Comparison of ENCODE assay signal across 26 cellular contexts in genomic region chr7:390761-391410, GRCh38.
DNase-seq lines count a peak whose midpoint lies in the region; ATAC-seq, FAIRE-seq and TF ChIP-seq lines count a peak whose summit lies in the region.
"Had no signal": no experiment of that assay in that cellular context is flagged by ENCODE, and none has a peak within 500 bp of the region (broad histone marks: within the 10 kb centered on the region; RNA-seq: fewer than 3 reads in every experiment).

No MANE protein-coding gene starts in this region.

- POLR2A ChIA-PET in K562 (lab: Yijun Ruan, JAX), result interaction anchor here (0.6 to 1.1 kb wide), 3 partner anchors 8 to 17 kb away, joined by 3 to 4 read pairs (median 3); no protein-coding TSS in a partner anchor

- intact Hi-C loops in K562 (cut with micrococcal nuclease), result no loop called here
- intact Hi-C loops in kidney (cut with DNase I), result no loop called here
- intact Hi-C loops in tibial artery (cut with DNase I; ENCODE audit: low total_unique reads), result no loop called here

- H3K4me1 ChIP-seq in K562 (replicated peaks in 1 of 2; ENCODE audit: control insufficient read depth in 2 of 2, insufficient read depth in 2 of 2, low read length in 2 of 2) (peaks cover 3 to 28% of the 10 kb centered on the region in 2 experiments; a peak in 3 of 5 replicates), kidney (ENCODE audit: control insufficient read depth in 1 of 2, insufficient read depth in 1 of 2, low read depth in 1 of 2, low read length in 2 of 2) (no peaks in the 10 kb centered on the region), tibial artery (no peaks in the 10 kb centered on the region)
- H3K4me1 ChIP-seq: adrenal gland, esophagus muscularis mucosa, sigmoid colon, SJSA1, uterus had no signal

- no peaks in the 10 kb centered on the region for H3K27me3 Mint-ChIP-seq in activated T-cell treated with anti-CD3 and anti-CD28 coated beads, Interleukin-2, amount 50 U/mL, for 4 hours (ENCODE audit: low read depth)
- H3K27me3 Mint-ChIP-seq: CD4-positive, CD25-positive, alpha-beta regulatory T cell; stimulated activated naive CD8-positive, alpha-beta T cell treated with anti-CD3 and anti-CD28 coated beads, Interleukin-15, Interleukin-2, amounts not matched to agents 100 ng/mL and 50 ng/mL, for 24 hours had no signal

- H3K79me2 ChIP-seq in K562 (ENCODE audit: control insufficient read depth, insufficient read depth, low read length), result no peaks in the 10 kb centered on the region

- peak; percentile 12 for DNase-seq in activated T-cell treated with anti-CD3 and anti-CD28 coated beads, Interleukin-2, amount 50 U/mL, for 1 hour
- DNase-seq in activated T-cell treated with anti-CD3 and anti-CD28 coated beads, Interleukin-2, amount 50 U/mL, for 4 hours, result no peak
- peak in 1 of 4 experiments; percentile 4 for DNase-seq in K562 (ENCODE audit: extremely low read depth in 1 of 4, low spot score in 3 of 4)
- peak; percentile 63 for DNase-seq in kidney
- DNase-seq in tibial artery, result peak; percentile 11 to 46
- DNase-seq in NCI-H1105 treated with DMSO at 0.1 percent for 48 hours (lab: John Stamatoyannopoulos, UW), result no peak
- DNase-seq: activated gamma-delta T cell treated with Interleukin-2 at 50 U/mL for 16 hours; caudate nucleus; CD4-positive, CD25-positive, alpha-beta regulatory T cell; GF-D8; IMR-90; MG63; NCI-H146; nucleus accumbens; OCI-M1; sigmoid colon; stimulated activated CD4-positive, alpha-beta T cell treated with anti-CD3 and anti-CD28 coated beads, Interleukin-1b, Interleukin-23, amount 100 ng/mL, for 48 hours had no signal

- H3K9me3 Mint-ChIP-seq in activated T-cell treated with anti-CD3 and anti-CD28 coated beads, Interleukin-2, amount 50 U/mL, for 4 hours, result peaks cover 9% of the 10 kb centered on the region

- H2AFZ ChIP-seq in K562 (ENCODE audit: low read depth, low read length), result no peak overlapping the region

- no peaks in the 10 kb centered on the region for H3K4me1 Mint-ChIP-seq in activated T-cell treated with anti-CD3 and anti-CD28 coated beads, Interleukin-2, amount 50 U/mL, for 4 hours (ENCODE audit: low read depth)
- H3K4me1 Mint-ChIP-seq: CD4-positive, CD25-positive, alpha-beta regulatory T cell had no signal

- TF ChIP-seq POLR2A in K562 (conservative IDR thresholded peaks at IDR 0.05), result no peak

- no TSS peak for BruUV-seq in K562 (replicated peaks; lab: Mats Ljungman, UMichigan)

- no peak overlapping the region for H3K4me2 ChIP-seq in K562 (ENCODE audit: insufficient read depth, low read length)

- TF ChIP-seq CTCF in K562 (IDR thresholded peaks at IDR 0.05 in 2 of 3, conservative IDR thresholded peaks at IDR 0.05 in 1 of 3; ENCODE audit: insufficient read depth in 2 of 3, low read depth in 1 of 3, low read length in 3 of 3), result no peak
- TF ChIP-seq CTCF in kidney (IDR thresholded peaks at IDR 0.05; ENCODE audit: borderline replicate concordance, extremely low read depth, insufficient read depth), result no peak
- TF ChIP-seq CTCF in tibial artery (IDR thresholded peaks at IDR 0.05), result no peak

- no peak for ATAC-seq in activated T-cell treated with anti-CD3 and anti-CD28 coated beads, Interleukin-2, amount 50 U/mL, for 4 hours
- peak; percentile 46 for ATAC-seq in K562
- no peak for ATAC-seq in HG02973 (IDR thresholded peaks at IDR 0.05; ENCODE audit: unreplicated experiment)
- ATAC-seq in GM19395 (IDR thresholded peaks at IDR 0.05; ENCODE audit: unreplicated experiment), result no peak

- in situ Hi-C loops in K562 (cut with MboI), result no loop called here

- peaks cover 4% of the 10 kb centered on the region; the same call in 1 of the 2 replicates for H3K9me3 ChIP-seq in K562 (replicated peaks; ENCODE audit: control insufficient read depth, insufficient read depth, low read depth, low read length)
- peaks cover 0 to 8% of the 10 kb centered on the region in 2 donors for H3K9me3 ChIP-seq in kidney (ENCODE audit: control insufficient read depth in 1 of 2, low read length in 2 of 2)
- peaks cover 0 to 13% (median 9%) of the 10 kb centered on the region in 3 donors for H3K9me3 ChIP-seq in tibial artery
- H3K9me3 ChIP-seq: adrenal gland had no signal

- WGBS in K562 (ENCODE audit: insufficient coverage, low coverage, missing lambda C conversion rate), result 8% methylated on average over 17 of the region's 20 CpGs

- TF ChIP-seq EP300 in K562 (IDR thresholded peaks at IDR 0.05; ENCODE audit: low read length), result no peak

- H3K36me3 ChIP-seq in K562 (ENCODE audit: control insufficient read depth, insufficient read depth, low read length) (no peaks in the 10 kb centered on the region), kidney (ENCODE audit: control insufficient read depth in 1 of 2, insufficient read depth in 2 of 2, low read length in 2 of 2) (no peaks in the 10 kb centered on the region), tibial artery (no peaks in the 10 kb centered on the region)
- H3K36me3 ChIP-seq: adrenal gland, esophagus muscularis mucosa, MG63, sigmoid colon, SJSA1, uterus had no signal

- FAIRE-seq in K562 (lab: Jason Lieb, UNC) (no peak), kidney (lab: Jason Lieb, UNC) (no peak)

- H3K4me3 Mint-ChIP-seq in activated T-cell treated with anti-CD3 and anti-CD28 coated beads, Interleukin-2, amount 50 U/mL, for 4 hours, result no peak overlapping the region
- H3K4me3 Mint-ChIP-seq: CD4-positive, CD25-positive, alpha-beta regulatory T cell; stimulated activated naive CD8-positive, alpha-beta T cell treated with anti-CD3 and anti-CD28 coated beads, Interleukin-15, Interleukin-2, amounts not matched to agents 100 ng/mL and 50 ng/mL, for 24 hours; T-helper 2 cell treated with Interferon-gamma antibody and Interleukin-4, amounts not matched to agents 5 μg/mL and 100 μg/mL, for 36 hours had no signal

- H3K9me1 ChIP-seq in K562 (ENCODE audit: control insufficient read depth, insufficient read depth, low read length), result no peaks in the 10 kb centered on the region

- CTCF ChIA-PET in K562 (lab: Yijun Ruan, JAX; ENCODE audit: low intra/inter-chr PET ratio), result no interaction called here

- TF ChIP-seq RAD21 in K562 (CRISPR knock-in tag; conservative IDR thresholded peaks at IDR 0.05 in 1 of 2, IDR thresholded peaks at IDR 0.05 in 1 of 2), result no peak

- no peak overlapping the region; a peak in 1 of 4 replicates for H3K9ac ChIP-seq in K562 (ENCODE audit: insufficient read depth in 1 of 2, low read depth in 2 of 2, low read length in 2 of 2)
- H3K9ac ChIP-seq in kidney (ENCODE audit: low read length in 2 of 2), result no peak overlapping the region

- H3K27ac ChIP-seq in K562 (ENCODE audit: extremely low read depth, low read depth, low read length) (no peak overlapping the region), kidney (ENCODE audit: low read depth in 2 of 2, low read length in 2 of 2) (no peak overlapping the region), tibial artery (no peak overlapping the region)
- H3K27ac ChIP-seq: adrenal gland, esophagus muscularis mucosa, HL-60, sigmoid colon, SJSA1, uterus had no signal

- H4K20me1 ChIP-seq in K562 (replicated peaks; ENCODE audit: control insufficient read depth, insufficient read depth, low read length), result no peaks in the 10 kb centered on the region

- H3K4me3 ChIP-seq in K562, result no peak overlapping the region
- H3K4me3 ChIP-seq in kidney (ENCODE audit: low read length in 2 of 2), result no peak overlapping the region
- no peak overlapping the region for H3K4me3 ChIP-seq in tibial artery
- H3K4me3 ChIP-seq: adrenal gland, esophagus muscularis mucosa, MG63, sigmoid colon, SJSA1, uterus had no signal

- H3K27me3 ChIP-seq in K562 (ENCODE audit: control insufficient read depth in 2 of 2, insufficient read depth in 2 of 2, low read length in 2 of 2) (peaks cover 31 to 67% of the 10 kb centered on the region in 2 experiments), tibial artery (peaks cover 0 to 25% of the 10 kb centered on the region in 2 donors)
- H3K27me3 ChIP-seq: adrenal gland, esophagus muscularis mucosa, MG63, sigmoid colon, SJSA1, uterus had no signal

- no peaks in the 10 kb centered on the region for H3K36me3 Mint-ChIP-seq in activated T-cell treated with anti-CD3 and anti-CD28 coated beads, Interleukin-2, amount 50 U/mL, for 4 hours (ENCODE audit: insufficient read depth)
- H3K36me3 Mint-ChIP-seq: CD4-positive, CD25-positive, alpha-beta regulatory T cell had no signal

TF ChIP-seq in K562, 482 proteins besides CTCF, POLR2A, EP300 and RAD21 (continues in another document):
- TF ChIP-seq MCM2 (IDR thresholded peaks at IDR 0.05; ENCODE audit: low read depth) (no peak), ERF (CRISPR knock-in tag; IDR thresholded peaks at IDR 0.05) (no peak), ZNF197 (CRISPR knock-in tag; IDR thresholded peaks at IDR 0.05; ENCODE audit: low read depth) (no peak), ZNF77 (CRISPR knock-in tag; IDR thresholded peaks at IDR 0.05) (no peak), NBN (IDR thresholded peaks at IDR 0.05; ENCODE audit: low read depth) (no peak)
- TF ChIP-seq, protein P1, sequence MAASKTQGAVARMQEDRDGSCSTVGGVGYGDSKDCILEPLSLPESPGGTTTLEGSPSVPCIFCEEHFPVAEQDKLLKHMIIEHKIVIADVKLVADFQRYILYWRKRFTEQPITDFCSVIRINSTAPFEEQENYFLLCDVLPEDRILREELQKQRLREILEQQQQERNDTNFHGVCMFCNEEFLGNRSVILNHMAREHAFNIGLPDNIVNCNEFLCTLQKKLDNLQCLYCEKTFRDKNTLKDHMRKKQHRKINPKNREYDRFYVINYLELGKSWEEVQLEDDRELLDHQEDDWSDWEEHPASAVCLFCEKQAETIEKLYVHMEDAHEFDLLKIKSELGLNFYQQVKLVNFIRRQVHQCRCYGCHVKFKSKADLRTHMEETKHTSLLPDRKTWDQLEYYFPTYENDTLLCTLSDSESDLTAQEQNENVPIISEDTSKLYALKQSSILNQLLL (CRISPR knock-in tag; IDR thresholded peaks at IDR 0.05; ENCODE audit: borderline replicate concordance), result no peak
- TF ChIP-seq, protein P2, sequence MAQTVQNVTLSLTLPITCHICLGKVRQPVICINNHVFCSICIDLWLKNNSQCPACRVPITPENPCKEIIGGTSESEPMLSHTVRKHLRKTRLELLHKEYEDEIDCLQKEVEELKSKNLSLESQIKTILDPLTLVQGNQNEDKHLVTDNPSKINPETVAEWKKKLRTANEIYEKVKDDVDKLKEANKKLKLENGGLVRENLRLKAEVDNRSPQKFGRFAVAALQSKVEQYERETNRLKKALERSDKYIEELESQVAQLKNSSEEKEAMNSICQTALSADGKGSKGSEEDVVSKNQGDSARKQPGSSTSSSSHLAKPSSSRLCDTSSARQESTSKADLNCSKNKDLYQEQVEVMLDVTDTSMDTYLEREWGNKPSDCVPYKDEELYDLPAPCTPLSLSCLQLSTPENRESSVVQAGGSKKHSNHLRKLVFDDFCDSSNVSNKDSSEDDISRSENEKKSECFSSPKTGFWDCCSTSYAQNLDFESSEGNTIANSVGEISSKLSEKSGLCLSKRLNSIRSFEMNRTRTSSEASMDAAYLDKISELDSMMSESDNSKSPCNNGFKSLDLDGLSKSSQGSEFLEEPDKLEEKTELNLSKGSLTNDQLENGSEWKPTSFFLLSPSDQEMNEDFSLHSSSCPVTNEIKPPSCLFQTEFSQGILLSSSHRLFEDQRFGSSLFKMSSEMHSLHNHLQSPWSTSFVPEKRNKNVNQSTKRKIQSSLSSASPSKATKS (CRISPR knock-in tag; IDR thresholded peaks at IDR 0.05), result no peak

Comparison
In these comparisons a context has a peak if more than half of its experiments do, and no peak if none do; other contexts are left out.
1. DNase-seq: peak in activated T-cell treated with anti-CD3 and anti-CD28 coated beads, Interleukin-2, amount 50 U/mL, for 1 hour (single experiment), kidney (single experiment) and tibial artery (2 of 2); none in activated T-cell treated with anti-CD3 and anti-CD28 coated beads, Interleukin-2, amount 50 U/mL, for 4 hours (single experiment) and NCI-H1105 treated with DMSO at 0.1 percent for 48 hours (single experiment).